34 cellular contexts compared by ENCODE assay signal in genomic region chr3:104537323-104537722, GRCh38.
"Had no signal": no experiment of that assay in that cellular context is flagged by ENCODE, and none has a peak within 500 bp of the region (broad histone marks: within the 10 kb centered on the region; RNA-seq: fewer than 3 reads in every experiment).

No MANE protein-coding gene starts in this region.

- H3K4me1 Mint-ChIP-seq: activated CD4-positive, alpha-beta T cell treated with anti-CD3 and anti-CD28 coated beads, Interleukin-2, amount 10 ng/mL, durations not matched to agents 24 days and 14 days; activated naive CD8-positive, alpha-beta T cell treated with anti-CD3 and anti-CD28 coated beads for 36 hours; activated T-helper 17 cell treated with anti-CD3 and anti-CD28 coated beads, Interleukin-2, amount 50 U/mL, for 72 hours had no signal

- H3K27me3 Mint-ChIP-seq: activated B cell treated with CpG ODN at 0.5 μM for 24 hours; activated CD4-positive, alpha-beta memory T cell treated with anti-CD3 and anti-CD28 coated beads for 36 hours; activated CD4-positive, alpha-beta T cell treated with anti-CD3 and anti-CD28 coated beads, Interleukin-2, amount 10 ng/mL, durations not matched to agents 24 days and 14 days; activated CD8-positive, alpha-beta T cell treated with anti-CD3 and anti-CD28 coated beads for 36 hours; activated naive CD8-positive, alpha-beta T cell treated with anti-CD3 and anti-CD28 coated beads for 36 hours had no signal

- DNase-seq: activated B cell treated with CpG ODN at 0.5 μM for 24 hours; activated CD4-positive, alpha-beta memory T cell treated with anti-CD3 and anti-CD28 coated beads for 36 hours; activated CD4-positive, alpha-beta T cell treated with anti-CD3 and anti-CD28 coated beads for 4 hours; activated CD4-positive, alpha-beta T cell treated with anti-CD3 and anti-CD28 coated beads, Interleukin-2, amount 10 ng/mL, durations not matched to agents 24 days and 14 days; activated CD4-positive, alpha-beta T cell treated with anti-CD3 and anti-CD28 coated beads, Interleukin-2, amount 50 U/mL, for 1 hour; activated CD4-positive, alpha-beta T cell treated with anti-CD3 and anti-CD28 coated beads, Interleukin-2, amount 50 U/mL, for 4 hours; activated CD4-positive, CD25-positive, alpha-beta regulatory T cell treated with anti-CD3 and anti-CD28 coated beads, Interleukin-2, amount 50 U/mL, for 72 hours; activated CD8-positive, alpha-beta memory T cell treated with anti-CD3 and anti-CD28 coated beads, Interleukin-2, amount 50 U/mL, for 4 hours; activated CD8-positive, alpha-beta T cell treated with anti-CD3 and anti-CD28 coated beads for 36 hours; activated effector memory CD4-positive, alpha-beta T cell treated with anti-CD3 and anti-CD28 coated beads, Interleukin-2, amount 50 U/mL, for 16 hours; activated gamma-delta T cell treated with Interleukin-2 at 50 U/mL for 16 hours; activated naive CD4-positive, alpha-beta T cell; activated naive CD4-positive, alpha-beta T cell treated with anti-CD3 and anti-CD28 coated beads for 36 hours; activated naive CD4-positive, alpha-beta T cell treated with anti-CD3 and anti-CD28 coated beads, Interleukin-2, amount 50 U/mL, for 16 hours; activated naive CD8-positive, alpha-beta T cell treated with anti-CD3 and anti-CD28 coated beads for 36 hours; activated T-cell treated with anti-CD3 and anti-CD28 coated beads for 4 hours; activated T-cell treated with anti-CD3 and anti-CD28 coated beads, Interleukin-2, amount 50 U/mL, for 1 hour; activated T-cell treated with anti-CD3 and anti-CD28 coated beads, Interleukin-2, amount 50 U/mL, for 4 hours; activated T-cell treated with anti-CD3 and anti-CD28 coated beads, Interleukin-2, amount 50 U/mL, for 72 hours; adrenal gland; amniotic stem cell; aorta; body of pancreas; brain microvascular endothelial cell; central memory CD4-positive, alpha-beta T cell; T-helper 2 cell; T-helper 9 cell had no signal

- H3K27ac Mint-ChIP-seq: activated CD4-positive, alpha-beta memory T cell treated with anti-CD3 and anti-CD28 coated beads for 36 hours; activated CD4-positive, alpha-beta T cell treated with anti-CD3 and anti-CD28 coated beads, Interleukin-2, amount 10 ng/mL, durations not matched to agents 24 days and 14 days; activated CD8-positive, alpha-beta T cell treated with anti-CD3 and anti-CD28 coated beads for 36 hours; activated naive CD4-positive, alpha-beta T cell treated with anti-CD3 and anti-CD28 coated beads for 36 hours; activated naive CD4-positive, alpha-beta T cell treated with anti-CD3 and anti-CD28 coated beads, Interleukin-2, amount 50 U/mL, for 72 hours; activated naive CD8-positive, alpha-beta T cell treated with anti-CD3 and anti-CD28 coated beads for 36 hours; activated T-cell treated with anti-CD3 and anti-CD28 coated beads, Interleukin-2, amount 50 U/mL, for 72 hours; activated T-helper 1 cell treated with anti-CD3 and anti-CD28 coated beads, Interleukin-12 subunit alpha, Interleukin-12 subunit beta, Interleukin-2, Interleukin-4 antibody, amounts not matched to agents 30 ng/mL and 10 ng/mL and 1 ng/mL, durations not matched to agents 14 hours and 24 hours and 36 hours; activated T-helper 17 cell treated with anti-CD3 and anti-CD28 coated beads, Interleukin-2, amount 50 U/mL, for 72 hours; T-helper 1 cell treated with Interleukin-12 subunit alpha and Interleukin-12 subunit beta and Interleukin-4 antibody, amounts not matched to agents 30 μg/mL and 1 μg/mL, for 36 hours; T-helper 2 cell treated with Interferon-gamma antibody and Interleukin-4, amounts not matched to agents 5 μg/mL and 100 μg/mL, for 36 hours had no signal

- ATAC-seq: activated CD8-positive, alpha-beta T cell treated with anti-CD3 and anti-CD28 coated beads for 36 hours; activated naive CD4-positive, alpha-beta T cell treated with anti-CD3 and anti-CD28 coated beads, Interleukin-2, amount 50 U/mL, for 72 hours; activated T-cell treated with anti-CD3 and anti-CD28 coated beads, Interleukin-2, amount 50 U/mL, for 4 hours; activated T-cell treated with anti-CD3 and anti-CD28 coated beads, Interleukin-2, amount 50 U/mL, for 72 hours; activated T-helper 17 cell treated with anti-CD3 and anti-CD28 coated beads, Interleukin-2, amount 50 U/mL, for 72 hours; body of pancreas had no signal

- H3K36me3 ChIP-seq: adrenal gland, brain microvascular endothelial cell, breast epithelium had no signal

- H3K4me1 ChIP-seq: adrenal gland, body of pancreas, breast epithelium had no signal

- H3K4me3 ChIP-seq: adrenal gland, body of pancreas, breast epithelium had no signal

- H3K27ac ChIP-seq: adrenal gland, body of pancreas, brain microvascular endothelial cell, breast epithelium, VCaP had no signal

- H3K9me3 Mint-ChIP-seq: activated CD4-positive, alpha-beta memory T cell treated with anti-CD3 and anti-CD28 coated beads for 36 hours; activated CD4-positive, alpha-beta T cell treated with anti-CD3 and anti-CD28 coated beads, Interleukin-2, amount 10 ng/mL, durations not matched to agents 24 days and 14 days; activated CD8-positive, alpha-beta T cell treated with anti-CD3 and anti-CD28 coated beads for 36 hours; T-helper 1 cell treated with Interleukin-12 subunit alpha and Interleukin-12 subunit beta and Interleukin-4 antibody, amounts not matched to agents 30 μg/mL and 1 μg/mL, for 36 hours had no signal

- H3K4me3 Mint-ChIP-seq: activated B cell treated with CpG ODN at 0.5 μM for 24 hours; activated CD4-positive, alpha-beta memory T cell treated with anti-CD3 and anti-CD28 coated beads for 36 hours; activated CD4-positive, alpha-beta T cell treated with anti-CD3 and anti-CD28 coated beads, Interleukin-2, amount 10 ng/mL, durations not matched to agents 24 days and 14 days; activated CD8-positive, alpha-beta T cell treated with anti-CD3 and anti-CD28 coated beads for 36 hours; activated naive CD4-positive, alpha-beta T cell treated with anti-CD3 and anti-CD28 coated beads for 36 hours; activated naive CD8-positive, alpha-beta T cell treated with anti-CD3 and anti-CD28 coated beads for 36 hours; activated T-cell treated with anti-CD3 and anti-CD28 coated beads, Interleukin-2, amount 50 U/mL, for 4 hours; activated T-cell treated with anti-CD3 and anti-CD28 coated beads, Interleukin-2, amount 50 U/mL, for 72 hours; activated T-helper 1 cell treated with anti-CD3 and anti-CD28 coated beads, Interleukin-12 subunit alpha, Interleukin-12 subunit beta, Interleukin-2, Interleukin-4 antibody, amounts not matched to agents 30 ng/mL and 10 ng/mL and 1 ng/mL, durations not matched to agents 14 hours and 24 hours and 36 hours; activated T-helper 17 cell treated with anti-CD3 and anti-CD28 coated beads, Interleukin-2, amount 50 U/mL, for 72 hours; T-helper 1 cell treated with Interleukin-12 subunit alpha and Interleukin-12 subunit beta and Interleukin-4 antibody, amounts not matched to agents 30 μg/mL and 1 μg/mL, for 36 hours; T-helper 2 cell treated with Interferon-gamma antibody and Interleukin-4, amounts not matched to agents 5 μg/mL and 100 μg/mL, for 36 hours had no signal

- H3K27me3 ChIP-seq: adrenal gland, body of pancreas, brain microvascular endothelial cell, breast epithelium had no signal

- H3K9me3 ChIP-seq: body of pancreas, breast epithelium had no signal
